1 cellular context compared by ENCODE assay signal in the genomic region with DNA sequence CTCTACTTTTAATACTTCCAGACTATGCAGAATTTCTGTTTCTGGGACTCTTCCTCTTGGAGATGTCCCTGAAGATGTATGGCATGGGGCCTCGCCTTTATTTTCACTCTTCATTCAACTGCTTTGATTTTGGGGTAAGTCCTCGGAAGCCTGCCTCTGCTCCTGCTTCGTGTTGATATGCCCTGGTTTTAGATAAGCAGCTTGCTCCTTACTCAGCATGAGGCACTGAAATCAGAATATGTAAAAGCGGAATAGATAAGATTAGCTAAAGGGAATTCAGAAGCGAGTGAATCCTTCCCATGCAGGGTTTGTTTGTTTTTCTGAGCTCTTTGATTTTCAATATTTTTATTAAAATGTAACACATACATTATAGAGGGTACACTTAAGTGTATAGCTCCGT.
TF ChIP-seq lines count a peak whose summit lies in the region.

No MANE protein-coding gene starts in this region.

TF ChIP-seq in K562, 482 proteins besides CTCF, POLR2A, EP300 and RAD21 (continued from another document and continues in another):
- TF ChIP-seq, protein P1, sequence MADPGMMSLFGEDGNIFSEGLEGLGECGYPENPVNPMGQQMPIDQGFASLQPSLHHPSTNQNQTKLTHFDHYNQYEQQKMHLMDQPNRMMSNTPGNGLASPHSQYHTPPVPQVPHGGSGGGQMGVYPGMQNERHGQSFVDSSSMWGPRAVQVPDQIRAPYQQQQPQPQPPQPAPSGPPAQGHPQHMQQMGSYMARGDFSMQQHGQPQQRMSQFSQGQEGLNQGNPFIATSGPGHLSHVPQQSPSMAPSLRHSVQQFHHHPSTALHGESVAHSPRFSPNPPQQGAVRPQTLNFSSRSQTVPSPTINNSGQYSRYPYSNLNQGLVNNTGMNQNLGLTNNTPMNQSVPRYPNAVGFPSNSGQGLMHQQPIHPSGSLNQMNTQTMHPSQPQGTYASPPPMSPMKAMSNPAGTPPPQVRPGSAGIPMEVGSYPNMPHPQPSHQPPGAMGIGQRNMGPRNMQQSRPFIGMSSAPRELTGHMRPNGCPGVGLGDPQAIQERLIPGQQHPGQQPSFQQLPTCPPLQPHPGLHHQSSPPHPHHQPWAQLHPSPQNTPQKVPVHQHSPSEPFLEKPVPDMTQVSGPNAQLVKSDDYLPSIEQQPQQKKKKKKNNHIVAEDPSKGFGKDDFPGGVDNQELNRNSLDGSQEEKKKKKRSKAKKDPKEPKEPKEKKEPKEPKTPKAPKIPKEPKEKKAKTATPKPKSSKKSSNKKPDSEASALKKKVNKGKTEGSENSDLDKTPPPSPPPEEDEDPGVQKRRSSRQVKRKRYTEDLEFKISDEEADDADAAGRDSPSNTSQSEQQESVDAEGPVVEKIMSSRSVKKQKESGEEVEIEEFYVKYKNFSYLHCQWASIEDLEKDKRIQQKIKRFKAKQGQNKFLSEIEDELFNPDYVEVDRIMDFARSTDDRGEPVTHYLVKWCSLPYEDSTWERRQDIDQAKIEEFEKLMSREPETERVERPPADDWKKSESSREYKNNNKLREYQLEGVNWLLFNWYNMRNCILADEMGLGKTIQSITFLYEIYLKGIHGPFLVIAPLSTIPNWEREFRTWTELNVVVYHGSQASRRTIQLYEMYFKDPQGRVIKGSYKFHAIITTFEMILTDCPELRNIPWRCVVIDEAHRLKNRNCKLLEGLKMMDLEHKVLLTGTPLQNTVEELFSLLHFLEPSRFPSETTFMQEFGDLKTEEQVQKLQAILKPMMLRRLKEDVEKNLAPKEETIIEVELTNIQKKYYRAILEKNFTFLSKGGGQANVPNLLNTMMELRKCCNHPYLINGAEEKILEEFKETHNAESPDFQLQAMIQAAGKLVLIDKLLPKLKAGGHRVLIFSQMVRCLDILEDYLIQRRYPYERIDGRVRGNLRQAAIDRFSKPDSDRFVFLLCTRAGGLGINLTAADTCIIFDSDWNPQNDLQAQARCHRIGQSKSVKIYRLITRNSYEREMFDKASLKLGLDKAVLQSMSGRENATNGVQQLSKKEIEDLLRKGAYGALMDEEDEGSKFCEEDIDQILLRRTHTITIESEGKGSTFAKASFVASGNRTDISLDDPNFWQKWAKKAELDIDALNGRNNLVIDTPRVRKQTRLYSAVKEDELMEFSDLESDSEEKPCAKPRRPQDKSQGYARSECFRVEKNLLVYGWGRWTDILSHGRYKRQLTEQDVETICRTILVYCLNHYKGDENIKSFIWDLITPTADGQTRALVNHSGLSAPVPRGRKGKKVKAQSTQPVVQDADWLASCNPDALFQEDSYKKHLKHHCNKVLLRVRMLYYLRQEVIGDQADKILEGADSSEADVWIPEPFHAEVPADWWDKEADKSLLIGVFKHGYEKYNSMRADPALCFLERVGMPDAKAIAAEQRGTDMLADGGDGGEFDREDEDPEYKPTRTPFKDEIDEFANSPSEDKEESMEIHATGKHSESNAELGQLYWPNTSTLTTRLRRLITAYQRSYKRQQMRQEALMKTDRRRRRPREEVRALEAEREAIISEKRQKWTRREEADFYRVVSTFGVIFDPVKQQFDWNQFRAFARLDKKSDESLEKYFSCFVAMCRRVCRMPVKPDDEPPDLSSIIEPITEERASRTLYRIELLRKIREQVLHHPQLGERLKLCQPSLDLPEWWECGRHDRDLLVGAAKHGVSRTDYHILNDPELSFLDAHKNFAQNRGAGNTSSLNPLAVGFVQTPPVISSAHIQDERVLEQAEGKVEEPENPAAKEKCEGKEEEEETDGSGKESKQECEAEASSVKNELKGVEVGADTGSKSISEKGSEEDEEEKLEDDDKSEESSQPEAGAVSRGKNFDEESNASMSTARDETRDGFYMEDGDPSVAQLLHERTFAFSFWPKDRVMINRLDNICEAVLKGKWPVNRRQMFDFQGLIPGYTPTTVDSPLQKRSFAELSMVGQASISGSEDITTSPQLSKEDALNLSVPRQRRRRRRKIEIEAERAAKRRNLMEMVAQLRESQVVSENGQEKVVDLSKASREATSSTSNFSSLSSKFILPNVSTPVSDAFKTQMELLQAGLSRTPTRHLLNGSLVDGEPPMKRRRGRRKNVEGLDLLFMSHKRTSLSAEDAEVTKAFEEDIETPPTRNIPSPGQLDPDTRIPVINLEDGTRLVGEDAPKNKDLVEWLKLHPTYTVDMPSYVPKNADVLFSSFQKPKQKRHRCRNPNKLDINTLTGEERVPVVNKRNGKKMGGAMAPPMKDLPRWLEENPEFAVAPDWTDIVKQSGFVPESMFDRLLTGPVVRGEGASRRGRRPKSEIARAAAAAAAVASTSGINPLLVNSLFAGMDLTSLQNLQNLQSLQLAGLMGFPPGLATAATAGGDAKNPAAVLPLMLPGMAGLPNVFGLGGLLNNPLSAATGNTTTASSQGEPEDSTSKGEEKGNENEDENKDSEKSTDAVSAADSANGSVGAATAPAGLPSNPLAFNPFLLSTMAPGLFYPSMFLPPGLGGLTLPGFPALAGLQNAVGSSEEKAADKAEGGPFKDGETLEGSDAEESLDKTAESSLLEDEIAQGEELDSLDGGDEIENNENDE (IDR thresholded peaks at IDR 0.05; ENCODE audit: low read depth, low read length): no peak
- TF ChIP-seq, protein P2, sequence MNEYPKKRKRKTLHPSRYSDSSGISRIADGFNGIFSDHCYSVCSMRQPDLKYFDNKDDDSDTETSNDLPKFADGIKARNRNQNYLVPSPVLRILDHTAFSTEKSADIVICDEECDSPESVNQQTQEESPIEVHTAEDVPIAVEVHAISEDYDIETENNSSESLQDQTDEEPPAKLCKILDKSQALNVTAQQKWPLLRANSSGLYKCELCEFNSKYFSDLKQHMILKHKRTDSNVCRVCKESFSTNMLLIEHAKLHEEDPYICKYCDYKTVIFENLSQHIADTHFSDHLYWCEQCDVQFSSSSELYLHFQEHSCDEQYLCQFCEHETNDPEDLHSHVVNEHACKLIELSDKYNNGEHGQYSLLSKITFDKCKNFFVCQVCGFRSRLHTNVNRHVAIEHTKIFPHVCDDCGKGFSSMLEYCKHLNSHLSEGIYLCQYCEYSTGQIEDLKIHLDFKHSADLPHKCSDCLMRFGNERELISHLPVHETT (CRISPR knock-in tag; conservative IDR thresholded peaks at IDR 0.05 in 1 of 2, IDR thresholded peaks at IDR 0.05 in 1 of 2): no peak
- no peak for TF ChIP-seq MTA3 (IDR thresholded peaks at IDR 0.05; ENCODE audit: borderline replicate concordance)
- no peak for TF ChIP-seq RBM39 (optimal IDR thresholded peaks at IDR 0.05; ENCODE audit: low read depth, low read length)
- no peak for TF ChIP-seq SP2 (IDR thresholded peaks at IDR 0.05; ENCODE audit: extremely low read depth, low read depth, low read length, poor library complexity, severe bottlenecking)
- peak; percentile 62 for TF ChIP-seq FOSL1 (tag; conservative IDR thresholded peaks at IDR 0.05)
- TF ChIP-seq, protein P3, sequence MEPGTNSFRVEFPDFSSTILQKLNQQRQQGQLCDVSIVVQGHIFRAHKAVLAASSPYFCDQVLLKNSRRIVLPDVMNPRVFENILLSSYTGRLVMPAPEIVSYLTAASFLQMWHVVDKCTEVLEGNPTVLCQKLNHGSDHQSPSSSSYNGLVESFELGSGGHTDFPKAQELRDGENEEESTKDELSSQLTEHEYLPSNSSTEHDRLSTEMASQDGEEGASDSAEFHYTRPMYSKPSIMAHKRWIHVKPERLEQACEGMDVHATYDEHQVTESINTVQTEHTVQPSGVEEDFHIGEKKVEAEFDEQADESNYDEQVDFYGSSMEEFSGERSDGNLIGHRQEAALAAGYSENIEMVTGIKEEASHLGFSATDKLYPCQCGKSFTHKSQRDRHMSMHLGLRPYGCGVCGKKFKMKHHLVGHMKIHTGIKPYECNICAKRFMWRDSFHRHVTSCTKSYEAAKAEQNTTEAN (CRISPR knock-in tag; IDR thresholded peaks at IDR 0.05): no peak
- peak; percentile 59 for TF ChIP-seq NFIC (IDR thresholded peaks at IDR 0.05)
- no peak for TF ChIP-seq ZNF224 (CRISPR knock-in tag; IDR thresholded peaks at IDR 0.05)
- no peak for TF ChIP-seq L3MBTL2 (IDR thresholded peaks at IDR 0.05)
- TF ChIP-seq BCOR (IDR thresholded peaks at IDR 0.05): peak; percentile 40; the same call in 1 of the 2 replicates
- no peak for TF ChIP-seq FOXA3 (CRISPR knock-in tag; conservative IDR thresholded peaks at IDR 0.05 in 1 of 2, IDR thresholded peaks at IDR 0.05 in 1 of 2)
- no peak for TF ChIP-seq SRF (CRISPR knock-in tag; IDR thresholded peaks at IDR 0.05)
- TF ChIP-seq ZBTB1 (CRISPR knock-in tag; IDR thresholded peaks at IDR 0.05; ENCODE audit: borderline replicate concordance, low read depth): no peak
- TF ChIP-seq BHLHE40 (IDR thresholded peaks at IDR 0.05; ENCODE audit: low read length): peak; percentile 40; the same call in 1 of the 2 replicates
- peak; percentile 39 to 98; a peak in 2 of 4 replicates for TF ChIP-seq HDAC1 (IDR thresholded peaks at IDR 0.05)
- TF ChIP-seq RBM14 (IDR thresholded peaks at IDR 0.05; ENCODE audit: borderline replicate concordance, insufficient read depth, low read depth, low read length): no peak
- peak; percentile 66 for TF ChIP-seq STAT5A (IDR thresholded peaks at IDR 0.05; ENCODE audit: borderline replicate concordance, low read length)
- TF ChIP-seq, protein P4, sequence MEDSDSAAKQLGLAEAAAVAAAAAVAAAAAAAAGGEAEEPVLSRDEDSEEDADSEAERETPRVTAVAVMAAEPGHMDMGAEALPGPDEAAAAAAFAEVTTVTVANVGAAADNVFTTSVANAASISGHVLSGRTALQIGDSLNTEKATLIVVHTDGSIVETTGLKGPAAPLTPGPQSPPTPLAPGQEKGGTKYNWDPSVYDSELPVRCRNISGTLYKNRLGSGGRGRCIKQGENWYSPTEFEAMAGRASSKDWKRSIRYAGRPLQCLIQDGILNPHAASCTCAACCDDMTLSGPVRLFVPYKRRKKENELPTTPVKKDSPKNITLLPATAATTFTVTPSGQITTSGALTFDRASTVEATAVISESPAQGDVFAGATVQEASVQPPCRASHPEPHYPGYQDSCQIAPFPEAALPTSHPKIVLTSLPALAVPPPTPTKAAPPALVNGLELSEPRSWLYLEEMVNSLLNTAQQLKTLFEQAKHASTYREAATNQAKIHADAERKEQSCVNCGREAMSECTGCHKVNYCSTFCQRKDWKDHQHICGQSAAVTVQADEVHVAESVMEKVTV (CRISPR knock-in tag; IDR thresholded peaks at IDR 0.05): no peak
- no peak for TF ChIP-seq MTA1 (IDR thresholded peaks at IDR 0.05; ENCODE audit: borderline replicate concordance)
- TF ChIP-seq, protein P5, sequence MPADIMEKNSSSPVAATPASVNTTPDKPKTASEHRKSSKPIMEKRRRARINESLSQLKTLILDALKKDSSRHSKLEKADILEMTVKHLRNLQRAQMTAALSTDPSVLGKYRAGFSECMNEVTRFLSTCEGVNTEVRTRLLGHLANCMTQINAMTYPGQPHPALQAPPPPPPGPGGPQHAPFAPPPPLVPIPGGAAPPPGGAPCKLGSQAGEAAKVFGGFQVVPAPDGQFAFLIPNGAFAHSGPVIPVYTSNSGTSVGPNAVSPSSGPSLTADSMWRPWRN (IDR thresholded peaks at IDR 0.05; ENCODE audit: low read depth): peak; percentile 72; the same call in 1 of the 2 replicates
- no peak for TF ChIP-seq SP1 (CRISPR knock-in tag; IDR thresholded peaks at IDR 0.05)
- TF ChIP-seq, protein P6, sequence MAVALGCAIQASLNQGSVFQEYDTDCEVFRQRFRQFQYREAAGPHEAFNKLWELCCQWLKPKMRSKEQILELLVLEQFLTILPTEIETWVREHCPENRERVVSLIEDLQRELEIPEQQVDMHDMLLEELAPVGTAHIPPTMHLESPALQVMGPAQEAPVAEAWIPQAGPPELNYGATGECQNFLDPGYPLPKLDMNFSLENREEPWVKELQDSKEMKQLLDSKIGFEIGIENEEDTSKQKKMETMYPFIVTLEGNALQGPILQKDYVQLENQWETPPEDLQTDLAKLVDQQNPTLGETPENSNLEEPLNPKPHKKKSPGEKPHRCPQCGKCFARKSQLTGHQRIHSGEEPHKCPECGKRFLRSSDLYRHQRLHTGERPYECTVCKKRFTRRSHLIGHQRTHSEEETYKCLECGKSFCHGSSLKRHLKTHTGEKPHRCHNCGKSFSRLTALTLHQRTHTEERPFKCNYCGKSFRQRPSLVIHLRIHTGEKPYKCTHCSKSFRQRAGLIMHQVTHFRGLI (CRISPR knock-in tag; IDR thresholded peaks at IDR 0.05): no peak
- TF ChIP-seq, protein P7, sequence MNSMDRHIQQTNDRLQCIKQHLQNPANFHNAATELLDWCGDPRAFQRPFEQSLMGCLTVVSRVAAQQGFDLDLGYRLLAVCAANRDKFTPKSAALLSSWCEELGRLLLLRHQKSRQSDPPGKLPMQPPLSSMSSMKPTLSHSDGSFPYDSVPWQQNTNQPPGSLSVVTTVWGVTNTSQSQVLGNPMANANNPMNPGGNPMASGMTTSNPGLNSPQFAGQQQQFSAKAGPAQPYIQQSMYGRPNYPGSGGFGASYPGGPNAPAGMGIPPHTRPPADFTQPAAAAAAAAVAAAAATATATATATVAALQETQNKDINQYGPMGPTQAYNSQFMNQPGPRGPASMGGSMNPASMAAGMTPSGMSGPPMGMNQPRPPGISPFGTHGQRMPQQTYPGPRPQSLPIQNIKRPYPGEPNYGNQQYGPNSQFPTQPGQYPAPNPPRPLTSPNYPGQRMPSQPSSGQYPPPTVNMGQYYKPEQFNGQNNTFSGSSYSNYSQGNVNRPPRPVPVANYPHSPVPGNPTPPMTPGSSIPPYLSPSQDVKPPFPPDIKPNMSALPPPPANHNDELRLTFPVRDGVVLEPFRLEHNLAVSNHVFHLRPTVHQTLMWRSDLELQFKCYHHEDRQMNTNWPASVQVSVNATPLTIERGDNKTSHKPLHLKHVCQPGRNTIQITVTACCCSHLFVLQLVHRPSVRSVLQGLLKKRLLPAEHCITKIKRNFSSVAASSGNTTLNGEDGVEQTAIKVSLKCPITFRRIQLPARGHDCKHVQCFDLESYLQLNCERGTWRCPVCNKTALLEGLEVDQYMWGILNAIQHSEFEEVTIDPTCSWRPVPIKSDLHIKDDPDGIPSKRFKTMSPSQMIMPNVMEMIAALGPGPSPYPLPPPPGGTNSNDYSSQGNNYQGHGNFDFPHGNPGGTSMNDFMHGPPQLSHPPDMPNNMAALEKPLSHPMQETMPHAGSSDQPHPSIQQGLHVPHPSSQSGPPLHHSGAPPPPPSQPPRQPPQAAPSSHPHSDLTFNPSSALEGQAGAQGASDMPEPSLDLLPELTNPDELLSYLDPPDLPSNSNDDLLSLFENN (IDR thresholded peaks at IDR 0.05; ENCODE audit: low read depth in 2 of 2, low read length in 2 of 2): peak in 1 of 2 experiments; percentile 46; a peak in 1 of 4 replicates
- no peak for TF ChIP-seq ZNF232 (CRISPR knock-in tag; IDR thresholded peaks at IDR 0.05)
- TF ChIP-seq ZNF175 (CRISPR knock-in tag; IDR thresholded peaks at IDR 0.05; ENCODE audit: low read depth): no peak
- 0 out of 2 replicates have a peak, but pooled peaks have one; percentile 37 for TF ChIP-seq ZNF766 (CRISPR knock-in tag; conservative IDR thresholded peaks at IDR 0.05)
- TF ChIP-seq ETV5 (CRISPR knock-in tag; IDR thresholded peaks at IDR 0.05; ENCODE audit: low read depth): no peak
- TF ChIP-seq RCOR1 (IDR thresholded peaks at IDR 0.05; ENCODE audit: borderline replicate concordance in 1 of 2, low read depth in 2 of 2, low read length in 2 of 2): peak; percentile 99 to 100
- TF ChIP-seq ZFP30 (CRISPR knock-in tag; IDR thresholded peaks at IDR 0.05; ENCODE audit: borderline replicate concordance): no peak
- TF ChIP-seq, protein P8, sequence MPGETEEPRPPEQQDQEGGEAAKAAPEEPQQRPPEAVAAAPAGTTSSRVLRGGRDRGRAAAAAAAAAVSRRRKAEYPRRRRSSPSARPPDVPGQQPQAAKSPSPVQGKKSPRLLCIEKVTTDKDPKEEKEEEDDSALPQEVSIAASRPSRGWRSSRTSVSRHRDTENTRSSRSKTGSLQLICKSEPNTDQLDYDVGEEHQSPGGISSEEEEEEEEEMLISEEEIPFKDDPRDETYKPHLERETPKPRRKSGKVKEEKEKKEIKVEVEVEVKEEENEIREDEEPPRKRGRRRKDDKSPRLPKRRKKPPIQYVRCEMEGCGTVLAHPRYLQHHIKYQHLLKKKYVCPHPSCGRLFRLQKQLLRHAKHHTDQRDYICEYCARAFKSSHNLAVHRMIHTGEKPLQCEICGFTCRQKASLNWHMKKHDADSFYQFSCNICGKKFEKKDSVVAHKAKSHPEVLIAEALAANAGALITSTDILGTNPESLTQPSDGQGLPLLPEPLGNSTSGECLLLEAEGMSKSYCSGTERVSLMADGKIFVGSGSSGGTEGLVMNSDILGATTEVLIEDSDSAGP (CRISPR knock-in tag; IDR thresholded peaks at IDR 0.05): no peak
- no peak for TF ChIP-seq ZBED1 (IDR thresholded peaks at IDR 0.05)
- no peak for TF ChIP-seq PURB (CRISPR knock-in tag; IDR thresholded peaks at IDR 0.05; ENCODE audit: low read depth)
